Comparison of ENCODE assay signal across 9 cellular contexts in the genomic region with DNA sequence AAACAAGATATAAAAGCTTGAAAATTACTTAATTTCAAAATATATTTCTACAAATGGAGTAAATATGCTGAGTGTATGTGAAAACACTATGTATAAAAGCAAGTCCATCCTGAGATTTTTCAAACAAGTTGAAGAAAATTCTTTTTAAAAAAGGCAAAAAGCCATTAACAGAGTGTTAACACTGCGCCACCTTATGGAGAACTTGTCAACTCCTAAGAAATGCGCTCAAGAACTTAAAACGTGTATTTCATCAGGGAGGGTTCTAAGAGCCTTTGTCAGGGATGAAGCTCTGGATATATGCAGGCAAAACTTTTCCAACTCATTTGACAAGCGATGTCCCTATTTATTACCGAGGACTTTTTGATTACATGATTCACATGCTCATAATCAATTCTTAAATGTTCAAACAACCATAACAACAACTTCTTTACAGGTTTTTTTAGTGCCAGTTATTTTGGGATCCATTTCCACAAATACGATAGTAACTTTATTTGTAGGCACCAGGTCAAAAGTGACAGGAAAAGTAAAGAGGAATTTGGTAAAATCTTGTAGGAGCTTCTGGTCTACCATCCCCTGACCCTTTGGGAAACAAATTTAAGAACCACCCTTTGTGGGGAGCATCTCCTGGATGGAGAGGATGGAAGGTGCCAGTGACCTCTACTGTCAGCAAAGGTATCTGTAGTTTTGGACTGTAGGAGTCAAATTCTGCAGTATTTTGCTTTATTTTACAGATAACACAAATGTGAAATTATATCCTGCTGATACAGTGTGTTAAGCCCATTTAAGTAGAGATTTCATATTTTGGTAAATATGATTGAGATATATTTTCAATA. TPM values are rescaled to one million over a fixed set of nuclear protein-coding genes. Genes with fewer than 3 reads are reported as not detected.
DNase-seq lines count a peak whose midpoint lies in the region; ATAC-seq, FAIRE-seq and TF ChIP-seq lines count a peak whose summit lies in the region.
"Had no signal": no experiment of that assay in that cellular context is flagged by ENCODE, and none has a peak within 500 bp of the region (broad histone marks: within the 10 kb centered on the region; RNA-seq: fewer than 3 reads in every experiment).

No MANE protein-coding gene starts in this region.

- H3K4me3 ChIP-seq in H1 (ENCODE audit: extremely low read depth in 1 of 4, insufficient read depth in 2 of 4, low read depth in 3 of 4, low read length in 4 of 4) (no peak overlapping the region), kidney (ENCODE audit: low read length in 2 of 2) (no peak overlapping the region)

- H3K79me2 ChIP-seq in H1 (ENCODE audit: control insufficient read depth in 1 of 2, insufficient read depth in 2 of 2, low read length in 2 of 2), result no peaks in the 10 kb centered on the region

- H4K20me1 ChIP-seq in H1 (replicated peaks in 1 of 2; ENCODE audit: control insufficient read depth in 1 of 2, insufficient read depth in 2 of 2, low read length in 2 of 2), result no peaks in the 10 kb centered on the region

- no peaks in the 10 kb centered on the region; the same call in 1 of the 2 replicates for H3K23me2 ChIP-seq in H1 (ENCODE audit: low read depth, low read length)

- no peak overlapping the region for H2BK12ac ChIP-seq in H1 (ENCODE audit: low read depth, low read length)

- H2AFZ ChIP-seq in H1 (ENCODE audit: low read length), result no peak overlapping the region

- H3K79me1 ChIP-seq in H1 (ENCODE audit: low read depth, low read length), result no peaks in the 10 kb centered on the region

- H2BK120ac ChIP-seq in H1 (replicated peaks; ENCODE audit: low read depth, low read length), result no peak overlapping the region

- TF ChIP-seq POLR2A in H1 (IDR thresholded peaks at IDR 0.05; ENCODE audit: control extremely low read depth in 1 of 2, low read depth in 2 of 2, low read length in 2 of 2), result no peak

- TF ChIP-seq CTCF in GM13977 (IDR thresholded peaks at IDR 0.05; ENCODE audit: extremely low read depth, insufficient read depth, missing control alignments), result peak; percentile 61
- TF ChIP-seq CTCF in H1 (IDR thresholded peaks at IDR 0.05; ENCODE audit: control extremely low read depth in 1 of 3, insufficient read depth in 1 of 3, low read depth in 1 of 3, low read length in 3 of 3), result peak in 2 of 3 experiments; percentile 67 to 69; a peak in 3 of 4 replicates
- no peak for TF ChIP-seq CTCF in kidney (IDR thresholded peaks at IDR 0.05; ENCODE audit: borderline replicate concordance, extremely low read depth, insufficient read depth)

- no peak overlapping the region for H2AK5ac ChIP-seq in H1 (ENCODE audit: low read depth, low read length)

- H3K27me3 ChIP-seq in H1 (replicated peaks in 1 of 4; ENCODE audit: control insufficient read depth in 3 of 4, extremely low read depth in 1 of 4, insufficient read depth in 3 of 4, low read length in 3 of 4), result no peaks in the 10 kb centered on the region

- no peak overlapping the region for H2BK20ac ChIP-seq in H1 (ENCODE audit: low read length)

- no peak for TF ChIP-seq EP300 in H1 (IDR thresholded peaks at IDR 0.05; ENCODE audit: borderline replicate concordance in 1 of 2, low read depth in 2 of 2, low read length in 2 of 2)

- H3K4me2 ChIP-seq in H1 (ENCODE audit: insufficient read depth in 1 of 2, low read depth in 2 of 2, low read length in 2 of 2), result no peak overlapping the region

- no peaks in the 10 kb centered on the region for H3K9me3 ChIP-seq in H1 (ENCODE audit: insufficient read depth in 2 of 2, low read depth in 1 of 2, low read length in 1 of 2)
- no peaks in the 10 kb centered on the region for H3K9me3 ChIP-seq in kidney (ENCODE audit: control insufficient read depth in 1 of 2, low read length in 2 of 2)

- CTCF ChIA-PET in H1 (lab: Charles Lee; ENCODE audit: partially characterized antibody), result interaction anchor here (0.6 to 6.5 kb wide), 54 partner anchors 9 to 945 kb away, joined by 3 to 77 read pairs (median 5); partner anchors contain the start of gene CALCR

- no peak overlapping the region for H4K91ac ChIP-seq in H1 (replicated peaks; ENCODE audit: insufficient read length, low read length)

- H3K9ac ChIP-seq in H1 (replicated peaks in 1 of 4; ENCODE audit: extremely low read depth in 1 of 4, low read depth in 3 of 4, low read length in 3 of 4) (no peak overlapping the region), kidney (ENCODE audit: low read length in 2 of 2) (no peak overlapping the region)

- FAIRE-seq in H1 (lab: Jason Lieb, UNC), result peak; percentile 91
- FAIRE-seq in kidney (lab: Jason Lieb, UNC), result no peak

- no peak overlapping the region for H3K14ac ChIP-seq in H1 (ENCODE audit: insufficient read length)

- H2BK5ac ChIP-seq in H1 (ENCODE audit: low read depth, low read length), result no peak overlapping the region

- H3K27ac ChIP-seq in H1 (ENCODE audit: low read depth, low read length) (no peak overlapping the region), kidney (ENCODE audit: low read depth in 2 of 2, low read length in 2 of 2) (no peak overlapping the region)

- POLR2A ChIA-PET in H1 (lab: Charles Lee; ENCODE audit: partially characterized antibody), result interaction anchor here (1.6 kb wide), 1 partner anchor 109 kb away, joined by 5 read pairs; no protein-coding TSS in a partner anchor

- no peak overlapping the region for H3K18ac ChIP-seq in H1 (ENCODE audit: extremely low read depth, low read length)

- H3K4me1 ChIP-seq in H1 (replicated peaks in 1 of 4; ENCODE audit: control insufficient read depth in 3 of 4, insufficient read depth in 4 of 4, low read length in 3 of 4) (peaks cover 0 to 2% (median 0%) of the 10 kb centered on the region in 4 experiments; a peak in 1 of 7 replicates), kidney (ENCODE audit: control insufficient read depth in 1 of 2, insufficient read depth in 1 of 2, low read depth in 1 of 2, low read length in 2 of 2) (no peaks in the 10 kb centered on the region)

- ATAC-seq in GM21447 (IDR thresholded peaks at IDR 0.05; ENCODE audit: unreplicated experiment), result no peak

- DNase-seq in ACHN, result peak; percentile 78
- DNase-seq in GM13977 (ENCODE audit: low spot score), result no peak
- peak; percentile 14 for DNase-seq in NCI-H526 treated with DMSO at 0.1 percent for 48 hours (lab: John Stamatoyannopoulos, UW)
- DNase-seq in H1 (ENCODE audit: low read depth in 1 of 2, low spot score in 2 of 2), result no peak
- peak; percentile 1 for DNase-seq in pulmonary artery endothelial cell (ENCODE audit: low read depth, low spot score)
- DNase-seq in NCI-H510A (lab: John Stamatoyannopoulos, UW), result no peak
- DNase-seq in kidney, result no peak

- WGBS in H1 (ENCODE audit: extremely low coverage in 1 of 2, insufficient coverage in 1 of 2, insufficient read length in 1 of 2, insufficient replicate concordance in 2 of 2, low coverage in 1 of 2, low lambda C conversion rate in 2 of 2, missing lambda C conversion rate in 1 of 2), 2 experiments, result 17% methylated on average over 6 of the region's 6 CpGs; no CpG with 5 or more reads in 1 of the 2 experiments

- H4K8ac ChIP-seq in H1 (ENCODE audit: extremely low read depth, insufficient read depth, low read length), result no peak overlapping the region

- H3K4ac ChIP-seq in H1 (replicated peaks; ENCODE audit: insufficient read length, low read depth, low read length), result no peak overlapping the region

- in situ Hi-C loops in ACHN (cut with HindIII; ENCODE audit: low pct_ligation_motif_present, low pct_unique_long_range_greater_than_20kb, low sequenced_read_pairs), result loop anchor here (25.0 kb wide), 1 partner anchor 314 kb away; the partner anchor contains the start of genes HEPACAM2 and VPS50
- in situ Hi-C loops in GM13977 (cut with MboI; ENCODE audit: low pct_unique_long_range_greater_than_20kb, low sequenced_read_pairs, unreplicated experiment), result no loop called here

- intact Hi-C loops in kidney (cut with DNase I), result no loop called here

- no peak overlapping the region for H3K23ac ChIP-seq in H1 (ENCODE audit: insufficient read length)

- peak; percentile 81 to 82 for TF ChIP-seq RAD21 in H1 (IDR thresholded peaks at IDR 0.05 in 1 of 2, conservative IDR thresholded peaks at IDR 0.05 in 1 of 2; ENCODE audit: low read depth in 2 of 2, low read length in 2 of 2)

- H2BK15ac ChIP-seq in H1 (ENCODE audit: low read length), result no peak overlapping the region

- no peak overlapping the region for H3K56ac ChIP-seq in H1 (replicated peaks; ENCODE audit: insufficient read length, low read depth, low read length)

- no peaks in the 10 kb centered on the region for H3K36me3 ChIP-seq in H1 (ENCODE audit: control insufficient read depth in 2 of 4, insufficient read depth in 4 of 4, low read length in 3 of 4)
- H3K36me3 ChIP-seq in kidney (ENCODE audit: control insufficient read depth in 1 of 2, insufficient read depth in 2 of 2, low read length in 2 of 2), result no peaks in the 10 kb centered on the region

- no peak overlapping the region for H4K5ac ChIP-seq in H1 (ENCODE audit: insufficient read length, low read depth, low read length)

TF ChIP-seq in H1, 55 proteins besides CTCF, POLR2A, EP300 and RAD21:
- TF ChIP-seq KDM5A (IDR thresholded peaks at IDR 0.05; ENCODE audit: low read length), result no peak
- TF ChIP-seq TBP (IDR thresholded peaks at IDR 0.05; ENCODE audit: low read depth, low read length), result 0 out of 2 replicates have a peak, but pooled peaks have one; percentile 36

RNA-seq across cellular contexts. Expression of gene CALCR, which starts 23.2 kb away (rescaled TPM):
- 3.0 and 3.6 TPM in 2 replicates for total RNA-seq in H1 (2021; fragmentation: NEBNext Ultra II Directional; extraction: Animal tissue kit (Norgen Biotek cat#: 25700))
- 0.89 and 1.0 TPM in 2 replicates for polyA plus RNA-seq in H1 (2011; rRNA removed)
- 0.67 TPM for polyA plus RNA-seq in H1 (2011; cell fraction: cytosol; rRNA removed)
- 1.1 TPM for polyA plus RNA-seq in H1 (2011; cell fraction: nucleus; rRNA removed)
- 0.73 to 1.2 TPM (median 0.99 TPM) in 4 replicates for polyA plus RNA-seq in H1 (2012, experiment 1 of 2)
- 0.05 TPM for polyA plus RNA-seq in H1 (2012, experiment 2 of 2)
- 3.2 TPM for polyA plus RNA-seq in H1 (2013, experiment 1 of 2)
- polyA plus RNA-seq in H1 (2013, experiment 2 of 2), result 2.9 TPM
- 2.0 and 2.9 TPM in 2 replicates for polyA minus RNA-seq in H1 (2011; rRNA and poly(A)+ RNA removed)
- 0.73 TPM for polyA minus RNA-seq in H1 (2011; cell fraction: cytosol; rRNA and poly(A)+ RNA removed)
- polyA minus RNA-seq in H1 (2011; cell fraction: nucleus; rRNA and poly(A)+ RNA removed), result 1.8 TPM
- total RNA-seq in pulmonary artery endothelial cell, result not detected in 2 replicates
- total RNA-seq in kidney, result 5.3 TPM
- polyA plus RNA-seq in kidney (ENCODE audit: insufficient read depth, low read depth, low replicate concordance), result 0.97 TPM
- polyA plus RNA-seq: urinary bladder had no signal

Comparison
In these comparisons a context has a peak if more than half of its experiments do, and no peak if none do; other contexts are left out.
1. DNase-seq: peak in ACHN (single experiment), NCI-H526 treated with DMSO at 0.1 percent for 48 hours (single experiment) and pulmonary artery endothelial cell (single experiment); none in GM13977 (single experiment), H1 (0 of 2), NCI-H510A (single experiment) and kidney (single experiment).